In the genomic region with DNA sequence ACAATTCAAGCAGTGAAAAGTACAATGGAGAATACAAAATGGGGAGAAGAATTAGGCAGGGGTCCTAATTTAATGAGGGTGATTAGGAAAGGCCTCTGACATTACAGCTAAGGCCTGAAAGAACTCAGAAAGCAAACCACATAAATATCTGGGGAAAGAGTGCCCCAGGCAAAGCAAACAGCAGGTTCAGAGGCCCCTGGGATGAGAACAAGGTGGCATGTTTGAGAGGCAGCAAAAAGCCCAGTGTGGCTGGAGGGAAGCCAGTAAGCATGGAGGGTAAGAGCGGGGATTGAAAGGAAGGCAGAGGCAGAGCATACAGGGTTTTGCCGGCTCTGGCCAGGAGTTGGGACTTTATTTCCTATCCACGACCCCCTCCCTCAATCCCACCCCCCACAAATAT, we compare ENCODE assay signal across 15 cellular contexts.
"Had no signal": no experiment of that assay in that cellular context is flagged by ENCODE, and none has a peak within 500 bp of the region (broad histone marks: within the 10 kb centered on the region; RNA-seq: fewer than 3 reads in every experiment).

No MANE protein-coding gene starts in this region.

- H3K27me3 ChIP-seq: breast epithelium had no signal

- DNase-seq: activated CD4-positive, alpha-beta T cell treated with anti-CD3 and anti-CD28 coated beads for 1 hour; activated CD4-positive, alpha-beta T cell treated with anti-CD3 and anti-CD28 coated beads, Interleukin-2, amount 50 U/mL, for 48 hours; activated CD8-positive, alpha-beta memory T cell treated with anti-CD3 and anti-CD28 coated beads, Interleukin-2, amount 10 ng/mL, durations not matched to agents 7 days and 5 days; activated effector memory CD4-positive, alpha-beta T cell treated with anti-CD3 and anti-CD28 coated beads, Interleukin-2, amount 50 U/mL, for 16 hours; activated naive CD8-positive, alpha-beta T cell treated with anti-CD3 and anti-CD28 coated beads, Interleukin-2, amount 10 ng/mL, durations not matched to agents 7 days and 5 days; activated T-cell treated with anti-CD3 and anti-CD28 coated beads, Interleukin-2, amount 50 U/mL, for 24 hours; aorta; dermis blood vessel endothelial cell; erythroblast; kidney; mesendoderm; nephron progenitor cell; stimulated activated CD4-positive, alpha-beta T cell treated with anti-CD3 and anti-CD28 coated beads, Interleukin-12 subunit alpha, Interleukin-12 subunit beta, amount 100 ng/mL, for 4 hours; stimulated activated naive CD4-positive, alpha-beta T cell treated with Interleukin-2 at 50 U/mL for 16 hours had no signal

- ATAC-seq: activated CD8-positive, alpha-beta memory T cell treated with anti-CD3 and anti-CD28 coated beads, Interleukin-2, amount 10 ng/mL, durations not matched to agents 7 days and 5 days had no signal

- H3K36me3 Mint-ChIP-seq: activated CD8-positive, alpha-beta memory T cell treated with anti-CD3 and anti-CD28 coated beads, Interleukin-2, amount 10 ng/mL, durations not matched to agents 7 days and 5 days; activated naive CD8-positive, alpha-beta T cell treated with anti-CD3 and anti-CD28 coated beads, Interleukin-2, amount 10 ng/mL, durations not matched to agents 7 days and 5 days had no signal

- H3K4me3 ChIP-seq: breast epithelium had no signal

- H3K4me1 ChIP-seq: breast epithelium had no signal

- H3K9me3 ChIP-seq: breast epithelium had no signal

- H3K4me3 Mint-ChIP-seq: activated CD8-positive, alpha-beta memory T cell treated with anti-CD3 and anti-CD28 coated beads, Interleukin-2, amount 10 ng/mL, durations not matched to agents 7 days and 5 days; activated naive CD8-positive, alpha-beta T cell treated with anti-CD3 and anti-CD28 coated beads, Interleukin-2, amount 10 ng/mL, durations not matched to agents 7 days and 5 days; activated T-cell treated with anti-CD3 and anti-CD28 coated beads, Interleukin-2, amount 50 U/mL, for 24 hours; nephron progenitor cell had no signal

- H3K27ac Mint-ChIP-seq: activated CD8-positive, alpha-beta memory T cell treated with anti-CD3 and anti-CD28 coated beads, Interleukin-2, amount 10 ng/mL, durations not matched to agents 7 days and 5 days; activated naive CD8-positive, alpha-beta T cell treated with anti-CD3 and anti-CD28 coated beads, Interleukin-2, amount 10 ng/mL, durations not matched to agents 7 days and 5 days; activated T-cell treated with anti-CD3 and anti-CD28 coated beads, Interleukin-2, amount 50 U/mL, for 24 hours; nephron progenitor cell had no signal

- H3K36me3 ChIP-seq: breast epithelium had no signal

- H3K27me3 Mint-ChIP-seq: activated T-cell treated with anti-CD3 and anti-CD28 coated beads, Interleukin-2, amount 50 U/mL, for 24 hours had no signal
